In the genomic region with DNA sequence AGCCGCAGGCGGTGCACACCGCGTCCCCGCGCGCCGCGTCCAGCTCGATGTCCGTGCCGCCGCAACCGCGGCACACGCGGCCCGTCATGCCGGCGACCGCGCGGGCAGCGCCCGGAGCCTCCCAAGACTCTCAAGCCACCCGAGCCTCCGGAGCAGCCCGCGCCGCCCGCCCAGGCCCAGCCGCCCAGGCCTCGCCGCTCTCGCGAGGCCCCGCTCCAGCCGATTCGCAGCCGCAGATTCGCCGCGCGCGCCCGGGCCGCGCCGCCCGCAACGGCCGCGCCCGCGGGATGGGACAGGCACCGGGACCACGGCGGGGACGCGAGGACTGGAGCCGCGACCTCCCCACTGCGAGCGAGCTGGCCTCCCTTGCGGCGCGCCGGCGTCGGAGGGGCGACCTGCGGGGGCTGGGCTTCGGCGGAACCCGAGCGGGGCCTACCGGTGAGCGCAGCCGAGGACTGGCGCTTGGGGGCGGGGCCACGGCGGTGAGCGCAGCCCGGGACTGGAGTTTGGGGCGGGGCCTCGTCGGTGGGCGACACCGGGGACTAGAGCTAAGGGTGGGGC, we compare ENCODE assay signal across 8 cellular contexts. TPM values are rescaled to one million over a fixed set of nuclear protein-coding genes. Genes with fewer than 3 reads are reported as not detected.
DNase-seq lines count a peak whose midpoint lies in the region; ATAC-seq and TF ChIP-seq lines count a peak whose summit lies in the region.

A gene with protein sequence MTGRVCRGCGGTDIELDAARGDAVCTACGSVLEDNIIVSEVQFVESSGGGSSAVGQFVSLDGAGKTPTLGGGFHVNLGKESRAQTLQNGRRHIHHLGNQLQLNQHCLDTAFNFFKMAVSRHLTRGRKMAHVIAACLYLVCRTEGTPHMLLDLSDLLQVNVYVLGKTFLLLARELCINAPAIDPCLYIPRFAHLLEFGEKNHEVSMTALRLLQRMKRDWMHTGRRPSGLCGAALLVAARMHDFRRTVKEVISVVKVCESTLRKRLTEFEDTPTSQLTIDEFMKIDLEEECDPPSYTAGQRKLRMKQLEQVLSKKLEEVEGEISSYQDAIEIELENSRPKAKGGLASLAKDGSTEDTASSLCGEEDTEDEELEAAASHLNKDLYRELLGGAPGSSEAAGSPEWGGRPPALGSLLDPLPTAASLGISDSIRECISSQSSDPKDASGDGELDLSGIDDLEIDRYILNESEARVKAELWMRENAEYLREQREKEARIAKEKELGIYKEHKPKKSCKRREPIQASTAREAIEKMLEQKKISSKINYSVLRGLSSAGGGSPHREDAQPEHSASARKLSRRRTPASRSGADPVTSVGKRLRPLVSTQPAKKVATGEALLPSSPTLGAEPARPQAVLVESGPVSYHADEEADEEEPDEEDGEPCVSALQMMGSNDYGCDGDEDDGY (minus strand): TSS at position 460 of the 561 bp plus-strand sequence. CDS start 372 bp downstream, at position 88.

- H3K9ac ChIP-seq in rectal smooth muscle tissue (ENCODE audit: low read length) = peak within 1 kb of the TSS; percentile 80

- TF ChIP-seq CTCF in GM12875 (IDR thresholded peaks at IDR 0.05; ENCODE audit: borderline replicate concordance, insufficient read depth, low read depth, low read length) (no peak), vagina (IDR thresholded peaks at IDR 0.05) (no peak)

- peak; percentile 93 for DNase-seq in NCI-H1092 treated with DMSO at 0.1 percent for 48 hours (lab: John Stamatoyannopoulos, UW)
- DNase-seq in T-helper 2 cell treated with Interferon-gamma antibody and Interleukin-4, amounts not matched to agents 5 μg/mL and 100 μg/mL, for 36 hours (ENCODE audit: low spot score) = peak; percentile 98
- DNase-seq in anterior cingulate cortex (lab: John Stamatoyannopoulos, UW) = peak in 55 of 58 donors; percentile 37 to 98 (median 90)
- peak; percentile 96 to 98 (median 98) for DNase-seq in right cardiac atrium
- DNase-seq in vagina (ENCODE audit: extremely low spot score in 2 of 2) = peak; percentile 94 to 96

- WGBS in right cardiac atrium = under 1% methylated on average over 90 of the region's 90 CpGs

- no peaks in the 10 kb centered on the region for H3K36me3 ChIP-seq in rectal smooth muscle tissue (ENCODE audit: control insufficient read depth, insufficient read depth, low read length)
- H3K36me3 ChIP-seq in vagina = no peaks in the 10 kb centered on the region

- H3K4me3 ChIP-seq in GM12875 (ENCODE audit: low read depth, low read length) (peak within 1 kb of the TSS; percentile 98), right cardiac atrium (ENCODE audit: low read length) (peak within 1 kb of the TSS; percentile 73), rectal smooth muscle tissue (ENCODE audit: low read length) (peak within 1 kb of the TSS; percentile 95), vagina (peak within 1 kb of the TSS; percentile 70 to 97)

- H3K4me3 Mint-ChIP-seq in T-helper 2 cell treated with Interferon-gamma antibody and Interleukin-4, amounts not matched to agents 5 μg/mL and 100 μg/mL, for 36 hours = peak within 1 kb of the TSS; percentile 93

- TF ChIP-seq POLR2A in vagina (IDR thresholded peaks at IDR 0.05) = peak in 1 of 2 donors; percentile 44

- peaks cover 27% of the 10 kb centered on the region for H3K4me1 Mint-ChIP-seq in T-helper 2 cell treated with Interferon-gamma antibody and Interleukin-4, amounts not matched to agents 5 μg/mL and 100 μg/mL, for 36 hours (ENCODE audit: low read depth)

- H3K9me3 Mint-ChIP-seq in T-helper 2 cell treated with Interferon-gamma antibody and Interleukin-4, amounts not matched to agents 5 μg/mL and 100 μg/mL, for 36 hours = peaks cover 5% of the 10 kb centered on the region

- ATAC-seq in HG02610 (IDR thresholded peaks at IDR 0.05; ENCODE audit: unreplicated experiment) (peak; percentile 78), right cardiac atrium (peak; percentile 96 to 97)

- H3K9me3 ChIP-seq in right cardiac atrium (ENCODE audit: control insufficient read depth, low read length) (no peaks in the 10 kb centered on the region), vagina (no peaks in the 10 kb centered on the region)

- no peaks in the 10 kb centered on the region for H3K27me3 Mint-ChIP-seq in T-helper 2 cell treated with Interferon-gamma antibody and Interleukin-4, amounts not matched to agents 5 μg/mL and 100 μg/mL, for 36 hours (ENCODE audit: low read depth)

- H3K4me1 ChIP-seq in right cardiac atrium (ENCODE audit: control insufficient read depth, insufficient read depth, low read length) (peaks cover 6% of the 10 kb centered on the region), rectal smooth muscle tissue (ENCODE audit: control insufficient read depth, insufficient read depth, low read length) (peaks cover 8% of the 10 kb centered on the region), vagina (peaks cover 28% of the 10 kb centered on the region)

- H3K36me3 Mint-ChIP-seq in T-helper 2 cell treated with Interferon-gamma antibody and Interleukin-4, amounts not matched to agents 5 μg/mL and 100 μg/mL, for 36 hours (ENCODE audit: low read depth) = peaks cover 16% of the 10 kb centered on the region

- H3K27ac Mint-ChIP-seq in T-helper 2 cell treated with Interferon-gamma antibody and Interleukin-4, amounts not matched to agents 5 μg/mL and 100 μg/mL, for 36 hours = peak within 1 kb of the TSS; percentile 94

- intact Hi-C loops in right cardiac atrium (cut with DNase I) = no loop called here
- intact Hi-C loops in vagina (cut with DNase I) = loop anchor here (5.0 kb wide), 1 partner anchor 187 kb away; a partner anchor contains a TSS

- no peaks in the 10 kb centered on the region for H3K27me3 ChIP-seq in right cardiac atrium (ENCODE audit: control insufficient read depth, insufficient read depth)
- no peaks in the 10 kb centered on the region for H3K27me3 ChIP-seq in rectal smooth muscle tissue (ENCODE audit: control insufficient read depth, insufficient read depth, low read length)
- no peaks in the 10 kb centered on the region for H3K27me3 ChIP-seq in vagina

- H3K27ac ChIP-seq in right cardiac atrium (ENCODE audit: low read length) = peak within 1 kb of the TSS; percentile 92
- H3K27ac ChIP-seq in rectal smooth muscle tissue (ENCODE audit: low read depth, low read length) = peak within 1 kb of the TSS; percentile 97
- peak within 1 kb of the TSS; percentile 93 for H3K27ac ChIP-seq in vagina

RNA-seq across cellular contexts. Expression of the gene that starts here (rescaled TPM):
- total RNA-seq in right cardiac atrium (10 to 100 TPM; 18.1 to 21.1 (median 18.4) TPM), vagina (64.6 TPM)
- 17.9 TPM for polyA plus RNA-seq in right cardiac atrium

Comparison
In these comparisons a context has a peak if more than half of its experiments do, and no peak if none do; other contexts are left out.
1. Peak in every context shown above with its lines: DNase-seq, ATAC-seq, H3K4me3 ChIP-seq and H3K27ac ChIP-seq.